ENCODE assay signal across 8 cellular contexts in genomic region chr2:68721482-68722071, GRCh38. TPM values are rescaled to one million over a fixed set of nuclear protein-coding genes. Genes with fewer than 3 reads are reported as not detected.
A peak's percentile ranks its signal among the peaks of the same experiment; 100 is the strongest.
DNase-seq lines count a peak whose midpoint lies in the region; ATAC-seq and TF ChIP-seq lines count a peak whose summit lies in the region.

No MANE protein-coding gene starts in this region.

- no peak for TF ChIP-seq POLR2A in Peyer's patch (IDR thresholded peaks at IDR 0.05)

- H3K4me3 ChIP-seq in Peyer's patch: no peak overlapping the region
- H3K4me3 ChIP-seq in mucosa of rectum (ENCODE audit: low read length in 2 of 2): no peak overlapping the region

- H3K27me3 ChIP-seq in Peyer's patch: no peaks in the 10 kb centered on the region
- H3K27me3 ChIP-seq in mucosa of rectum (ENCODE audit: control insufficient read depth in 2 of 2, insufficient read depth in 2 of 2, low read length in 2 of 2): no peaks in the 10 kb centered on the region

- H3K36me3 ChIP-seq in Peyer's patch (no peaks in the 10 kb centered on the region), mucosa of rectum (ENCODE audit: control insufficient read depth in 2 of 2, insufficient read depth in 2 of 2, low read length in 2 of 2) (no peaks in the 10 kb centered on the region)

- ATAC-seq in GM19023 (IDR thresholded peaks at IDR 0.05; ENCODE audit: unreplicated experiment) (peak; percentile 59), HG02798 (IDR thresholded peaks at IDR 0.05; ENCODE audit: poor library complexity, unreplicated experiment) (peak; percentile 65)

- H3K27ac ChIP-seq in Peyer's patch (peak overlapping the region in 3 of 4 donors; percentile 51 to 77 (median 55)), mucosa of rectum (ENCODE audit: low read depth in 2 of 2, low read length in 2 of 2) (peak overlapping the region; percentile 9 to 49)

- no peaks in the 10 kb centered on the region for H3K9me3 ChIP-seq in Peyer's patch
- H3K9me3 ChIP-seq in mucosa of rectum (ENCODE audit: control insufficient read depth in 2 of 2, low read length in 2 of 2): no peaks in the 10 kb centered on the region

- peak in 2 of 3 donors; percentile 78 to 84 for DNase-seq in Peyer's patch
- no peak for DNase-seq in NCI-H1092 (lab: John Stamatoyannopoulos, UW)
- DNase-seq in NOMO-1 (lab: John Stamatoyannopoulos, UW; ENCODE audit: unreplicated experiment in 2 of 2): no peak
- DNase-seq in DMS79 treated with DMSO at 0.1 percent for 48 hours (lab: John Stamatoyannopoulos, UW): no peak
- DNase-seq in AML-193 (lab: John Stamatoyannopoulos, UW): no peak

- peak overlapping the region in 1 of 2 donors; percentile 17 for H3K9ac ChIP-seq in mucosa of rectum (ENCODE audit: low read depth in 1 of 2, low read length in 2 of 2)

- H3K4me1 ChIP-seq in Peyer's patch: peaks cover 0 to 8% (median 3%) of the 10 kb centered on the region in 4 donors
- H3K4me1 ChIP-seq in mucosa of rectum (ENCODE audit: control insufficient read depth in 2 of 2, insufficient read depth in 2 of 2, low read length in 2 of 2): peaks cover 4 to 5% of the 10 kb centered on the region in 2 donors

- no peak for TF ChIP-seq CTCF in Peyer's patch (IDR thresholded peaks at IDR 0.05)

RNA-seq across cellular contexts. Expression of gene ARHGAP25, which starts 13.0 kb away (rescaled TPM):
- 10 to 100 TPM in 2 of 4 donors, 1 to 10 TPM in 2; 4.9 to 82.5 (median 8.7) TPM for total RNA-seq in Peyer's patch

Comparison
In these comparisons a context has a peak if more than half of its experiments do, and no peak if none do; other contexts are left out.
1. DNase-seq: peak in Peyer's patch (2 of 3); none in NCI-H1092 (single experiment), NOMO-1 (0 of 2), DMS79 treated with DMSO at 0.1 percent for 48 hours (single experiment) and AML-193 (0 of 2).